2 cellular contexts compared by ENCODE assay signal in genomic region chr2:175068534-175068933, GRCh38.
A peak's percentile ranks its signal among the peaks of the same experiment; 100 is the strongest.
TF ChIP-seq lines count a peak whose summit lies in the region.

No MANE protein-coding gene starts in this region.

TF ChIP-seq in HepG2, 621 proteins besides CTCF, POLR2A, EP300 and RAD21:
- peak in 1 of 2 experiments; percentile 57; a peak in 2 of 4 replicates for TF ChIP-seq MAFK (conservative IDR thresholded peaks at IDR 0.05 in 1 of 2, IDR thresholded peaks at IDR 0.05 in 1 of 2; ENCODE audit: low read length in 2 of 2)
- no peak for TF ChIP-seq MYNN (CRISPR knock-in tag; IDR thresholded peaks at IDR 0.05; ENCODE audit: low read depth)

TF ChIP-seq in K562, 482 proteins besides CTCF, POLR2A, EP300 and RAD21:
- TF ChIP-seq ZNF583 (CRISPR knock-in tag; IDR thresholded peaks at IDR 0.05) (no peak), C11orf30 (IDR thresholded peaks at IDR 0.05; ENCODE audit: low read depth) (peak; percentile 77), SMARCE1 (IDR thresholded peaks at IDR 0.05) (no peak), MAFF (IDR thresholded peaks at IDR 0.05; ENCODE audit: low read length) (0 out of 2 replicates have a peak, but pooled peaks have one; percentile 6), HDAC3 (IDR thresholded peaks at IDR 0.05; ENCODE audit: borderline replicate concordance, partially characterized antibody) (no peak), MAFG (tag; conservative IDR thresholded peaks at IDR 0.05) (peak; percentile 58), ZNF316 (IDR thresholded peaks at IDR 0.05) (peak; percentile 90)
TF ChIP-seq in K562: peak in this region for 4.
